Comparison of ENCODE assay signal across 13 cellular contexts in genomic region chr19:54792814-54793213, GRCh38. TPM values are rescaled to one million over a fixed set of nuclear protein-coding genes. Genes with fewer than 3 reads are reported as not detected.
DNase-seq lines count a peak whose midpoint lies in the region; ATAC-seq and TF ChIP-seq lines count a peak whose summit lies in the region.
"Had no signal": no experiment of that assay in that cellular context is flagged by ENCODE, and none has a peak within 500 bp of the region (broad histone marks: within the 10 kb centered on the region; RNA-seq: fewer than 3 reads in every experiment).

No MANE protein-coding gene starts in this region.

- no peaks in the 10 kb centered on the region for H3K9me2 ChIP-seq in Karpas-422 (replicated peaks; ENCODE audit: insufficient read depth, low read length)

- POLR2A ChIA-PET in CD8-positive, alpha-beta memory T cell (lab: Charles Lee) = no interaction called here
- POLR2A ChIA-PET in activated B cell treated with CpG ODN at 0.5 μM for 24 hours (lab: Charles Lee) = no interaction called here
- POLR2A ChIA-PET in naive thymus-derived CD4-positive, alpha-beta T cell (lab: Charles Lee) = no interaction called here

- H3K36me3 Mint-ChIP-seq in CD8-positive, alpha-beta memory T cell = no peaks in the 10 kb centered on the region
- no peaks in the 10 kb centered on the region for H3K36me3 Mint-ChIP-seq in activated B cell treated with CpG ODN at 0.5 μM for 24 hours (ENCODE audit: low read depth)
- no peaks in the 10 kb centered on the region for H3K36me3 Mint-ChIP-seq in naive thymus-derived CD4-positive, alpha-beta T cell

- no peaks in the 10 kb centered on the region for H3K4me1 ChIP-seq in CD8-positive, alpha-beta memory T cell (ENCODE audit: insufficient read depth, low read length)
- peaks cover 18% of the 10 kb centered on the region for H3K4me1 ChIP-seq in Karpas-422 (ENCODE audit: low read length)
- no peaks in the 10 kb centered on the region for H3K4me1 ChIP-seq in naive thymus-derived CD4-positive, alpha-beta T cell (ENCODE audit: control insufficient read depth in 2 of 2, insufficient read depth in 2 of 2, low read length in 2 of 2)

- no peaks in the 10 kb centered on the region for H3K36me3 ChIP-seq in CD8-positive, alpha-beta memory T cell (ENCODE audit: insufficient read depth, low read length)
- H3K36me3 ChIP-seq in Karpas-422 (ENCODE audit: insufficient read depth, low read length) = no peaks in the 10 kb centered on the region
- no peaks in the 10 kb centered on the region for H3K36me3 ChIP-seq in naive thymus-derived CD4-positive, alpha-beta T cell (ENCODE audit: control insufficient read depth in 2 of 3, insufficient read depth in 3 of 3, low read length in 3 of 3)

- peak overlapping the region; percentile 23 for H3K4me3 ChIP-seq in CD8-positive, alpha-beta memory T cell (ENCODE audit: low read length)
- H3K4me3 ChIP-seq in Karpas-422 (ENCODE audit: low read length) = peak overlapping the region; percentile 52
- peak overlapping the region; percentile 41 for H3K4me3 ChIP-seq in naive thymus-derived CD4-positive, alpha-beta T cell (ENCODE audit: low read length)
- H3K4me3 ChIP-seq: SK-N-MC had no signal

- H3K4me2 ChIP-seq in Karpas-422 (ENCODE audit: low read depth, low read length, poor library complexity, severe bottlenecking) = peak overlapping the region; percentile 55

- peaks cover 2 to 15% of the 10 kb centered on the region in 2 donors for H3K27me3 Mint-ChIP-seq in CD8-positive, alpha-beta memory T cell
- peaks cover 4% of the 10 kb centered on the region for H3K27me3 Mint-ChIP-seq in activated B cell treated with CpG ODN at 0.5 μM for 24 hours
- peaks cover 11 to 42% (median 15%) of the 10 kb centered on the region in 5 donors for H3K27me3 Mint-ChIP-seq in naive thymus-derived CD4-positive, alpha-beta T cell

- intact Hi-C loops in activated B cell treated with CpG ODN at 0.5 μM for 24 hours (cut with micrococcal nuclease) = no loop called here
- intact Hi-C loops in naive thymus-derived CD4-positive, alpha-beta T cell (cut with micrococcal nuclease) = no loop called here

- H3K27me3 ChIP-seq in CD8-positive, alpha-beta memory T cell (ENCODE audit: insufficient read depth, low read length, poor library complexity, severe bottlenecking) = no peaks in the 10 kb centered on the region
- H3K27me3 ChIP-seq in Karpas-422 (ENCODE audit: low read length) = no peaks in the 10 kb centered on the region
- H3K27me3 ChIP-seq in naive thymus-derived CD4-positive, alpha-beta T cell (ENCODE audit: control insufficient read depth in 2 of 2, insufficient read depth in 2 of 2, low read length in 2 of 2) = no peaks in the 10 kb centered on the region

- H2AFZ ChIP-seq in Karpas-422 (ENCODE audit: low read length) = peak overlapping the region; percentile 12; the same call in 1 of the 2 replicates

- no peaks in the 10 kb centered on the region for H4K20me1 ChIP-seq in Karpas-422 (ENCODE audit: insufficient read depth, low read depth, low read length)

- H3K9me3 Mint-ChIP-seq in CD8-positive, alpha-beta memory T cell = peaks cover 0 to 5% (median 0%) of the 10 kb centered on the region in 5 donors
- no peaks in the 10 kb centered on the region for H3K9me3 Mint-ChIP-seq in activated B cell treated with CpG ODN at 0.5 μM for 24 hours
- peaks cover 0 to 4% (median 0%) of the 10 kb centered on the region in 11 donors for H3K9me3 Mint-ChIP-seq in naive thymus-derived CD4-positive, alpha-beta T cell

- TF ChIP-seq CTCF in activated B cell treated with CpG ODN at 0.5 μM for 24 hours (IDR thresholded peaks at IDR 0.05) = no peak

- H3K27ac Mint-ChIP-seq in CD8-positive, alpha-beta memory T cell = peak overlapping the region in 7 of 8 donors; percentile 25 to 86 (median 56)
- peak overlapping the region; percentile 5 for H3K27ac Mint-ChIP-seq in activated B cell treated with CpG ODN at 0.5 μM for 24 hours
- peak overlapping the region in 6 of 9 donors; percentile 2 to 49 (median 14) for H3K27ac Mint-ChIP-seq in naive thymus-derived CD4-positive, alpha-beta T cell

- ATAC-seq in activated B cell treated with CpG ODN at 0.5 μM for 24 hours (ENCODE audit: low read depth) (no peak), GM18873 (IDR thresholded peaks at IDR 0.05; ENCODE audit: low FRiP score, unreplicated experiment) (no peak), GM21367 (IDR thresholded peaks at IDR 0.05; ENCODE audit: unreplicated experiment) (no peak)
- ATAC-seq in naive thymus-derived CD4-positive, alpha-beta T cell = no peak

- H3K4me3 Mint-ChIP-seq in CD8-positive, alpha-beta memory T cell = peak overlapping the region in 6 of 7 donors; percentile 40 to 84 (median 78)
- H3K4me3 Mint-ChIP-seq in activated B cell treated with CpG ODN at 0.5 μM for 24 hours = peak overlapping the region; percentile 73
- H3K4me3 Mint-ChIP-seq in naive thymus-derived CD4-positive, alpha-beta T cell = peak overlapping the region; percentile 40 to 88 (median 78)

- no peaks in the 10 kb centered on the region for H3K9me3 ChIP-seq in CD8-positive, alpha-beta memory T cell (ENCODE audit: low read length)
- no peaks in the 10 kb centered on the region for H3K9me3 ChIP-seq in Karpas-422 (ENCODE audit: low read length)
- no peaks in the 10 kb centered on the region for H3K9me3 ChIP-seq in naive thymus-derived CD4-positive, alpha-beta T cell (ENCODE audit: control insufficient read depth in 2 of 3, low read length in 3 of 3)

- H3K27ac ChIP-seq in CD8-positive, alpha-beta memory T cell (ENCODE audit: low read depth, low read length) = no peak overlapping the region
- no peak overlapping the region for H3K27ac ChIP-seq in Karpas-422 (ENCODE audit: low read length)
- no peak overlapping the region for H3K27ac ChIP-seq in naive thymus-derived CD4-positive, alpha-beta T cell (ENCODE audit: low read depth, low read length)
- H3K27ac ChIP-seq in caudate nucleus (ENCODE audit: low read depth, low read length) = no peak overlapping the region
- H3K27ac ChIP-seq: SK-N-MC had no signal

- peaks cover 11 to 27% (median 17%) of the 10 kb centered on the region in 3 donors for H3K4me1 Mint-ChIP-seq in CD8-positive, alpha-beta memory T cell
- H3K4me1 Mint-ChIP-seq in activated B cell treated with CpG ODN at 0.5 μM for 24 hours = peaks cover 16% of the 10 kb centered on the region
- peaks cover 0 to 21% (median 17%) of the 10 kb centered on the region in 7 donors for H3K4me1 Mint-ChIP-seq in naive thymus-derived CD4-positive, alpha-beta T cell

- H3K9ac ChIP-seq in Karpas-422 (ENCODE audit: low read length) = peak overlapping the region; percentile 45

- DNase-seq in CD8-positive, alpha-beta memory T cell = no peak
- DNase-seq in Karpas-422 = peak; percentile 40
- no peak for DNase-seq in activated B cell treated with CpG ODN at 0.5 μM for 24 hours
- DNase-seq in naive thymus-derived CD4-positive, alpha-beta T cell = no peak
- no peak for DNase-seq in cortex of kidney (lab: John Stamatoyannopoulos, UW)
- no peak for DNase-seq in caudate nucleus (lab: John Stamatoyannopoulos, UW)
- DNase-seq: activated effector memory CD4-positive, alpha-beta T cell treated with Interleukin-2 at 50 U/mL for 16 hours; GDM1; NCI-H187 treated with DMSO at 0.1 percent for 48 hours had no signal

- CTCF ChIA-PET in CD8-positive, alpha-beta memory T cell (lab: Charles Lee) = no interaction called here
- CTCF ChIA-PET in activated B cell treated with CpG ODN at 0.5 μM for 24 hours (lab: Charles Lee) = interaction anchor here (0.6 kb wide), 1 partner anchor 139 kb away, joined by 3 read pairs; no protein-coding TSS in a partner anchor
- CTCF ChIA-PET in naive thymus-derived CD4-positive, alpha-beta T cell (lab: Charles Lee) = no interaction called here

- H3K79me2 ChIP-seq in Karpas-422 (ENCODE audit: low read length) = no peaks in the 10 kb centered on the region

RNA-seq across cellular contexts. Expression of gene KIR2DL4, which starts 10.6 kb away (rescaled TPM):
- total RNA-seq in CD8-positive, alpha-beta memory T cell = not detected
- polyA plus RNA-seq in CD8-positive, alpha-beta memory T cell = 0.79 TPM
- not detected in 2 replicates for total RNA-seq in Karpas-422 (2014; rRNA removed; shearing (Covaris generic); ENCODE audit: low replicate concordance)
- total RNA-seq in activated B cell treated with CpG ODN at 0.5 μM for 24 hours = not detected in 2 replicates
- under 1 TPM in 3 of 5 experiments, not detected in 2; 0.15 to 0.48 (median 0.44) TPM for total RNA-seq in naive thymus-derived CD4-positive, alpha-beta T cell
- not detected for polyA plus RNA-seq in naive thymus-derived CD4-positive, alpha-beta T cell
- total RNA-seq: endothelial cell of umbilical vein had no signal
- polyA plus RNA-seq: endothelial cell of umbilical vein had no signal

RNA-seq across cellular contexts. Expression of gene KIR2DL1, which starts 23.2 kb away (rescaled TPM):
- total RNA-seq in CD8-positive, alpha-beta memory T cell = under 1 TPM in 1 of 2 experiments, not detected in 1; 0.13 TPM
- 3.1 TPM for polyA plus RNA-seq in CD8-positive, alpha-beta memory T cell
- total RNA-seq in Karpas-422 (2014; rRNA removed; shearing (Covaris generic); ENCODE audit: low replicate concordance) = not detected in 2 replicates
- total RNA-seq in activated B cell treated with CpG ODN at 0.5 μM for 24 hours = not detected in 2 replicates
- 1 to 10 TPM in 2 of 5 experiments, not detected in 3; 1.0 to 1.2 TPM for total RNA-seq in naive thymus-derived CD4-positive, alpha-beta T cell
- polyA plus RNA-seq in naive thymus-derived CD4-positive, alpha-beta T cell = not detected
- total RNA-seq: endothelial cell of umbilical vein had no signal
- polyA plus RNA-seq: endothelial cell of umbilical vein had no signal

RNA-seq across cellular contexts. Expression of gene KIR3DL1, which starts 23.5 kb away (rescaled TPM):
- total RNA-seq in CD8-positive, alpha-beta memory T cell = under 1 TPM; 0.11 to 0.28 TPM
- polyA plus RNA-seq in CD8-positive, alpha-beta memory T cell = 11.9 TPM
- not detected in 2 replicates for total RNA-seq in Karpas-422 (2014; rRNA removed; shearing (Covaris generic); ENCODE audit: low replicate concordance)
- not detected in 2 replicates for total RNA-seq in activated B cell treated with CpG ODN at 0.5 μM for 24 hours
- total RNA-seq in naive thymus-derived CD4-positive, alpha-beta T cell = 1 to 10 TPM in 2 of 5 experiments, not detected in 3; 1.1 to 2.0 TPM
- polyA plus RNA-seq in naive thymus-derived CD4-positive, alpha-beta T cell = under 1 TPM in 1 of 2 donors, not detected in 1; 0.14 TPM
- total RNA-seq: endothelial cell of umbilical vein had no signal
- polyA plus RNA-seq: endothelial cell of umbilical vein had no signal

RNA-seq across cellular contexts. Expression of gene KIR2DS4, which starts 39.7 kb away (rescaled TPM):
- not detected for total RNA-seq in CD8-positive, alpha-beta memory T cell
- polyA plus RNA-seq in CD8-positive, alpha-beta memory T cell = 14.5 TPM
- not detected in 2 replicates for total RNA-seq in Karpas-422 (2014; rRNA removed; shearing (Covaris generic); ENCODE audit: low replicate concordance)
- not detected in 2 replicates for total RNA-seq in activated B cell treated with CpG ODN at 0.5 μM for 24 hours
- total RNA-seq in naive thymus-derived CD4-positive, alpha-beta T cell = 1 to 10 TPM in 2 of 5 experiments, not detected in 3; 1.3 to 3.5 TPM
- under 1 TPM in 1 of 2 donors, not detected in 1; 0.24 TPM for polyA plus RNA-seq in naive thymus-derived CD4-positive, alpha-beta T cell
- total RNA-seq: endothelial cell of umbilical vein had no signal
- polyA plus RNA-seq: endothelial cell of umbilical vein had no signal

RNA-seq across cellular contexts. Expression of gene KIR2DL3, which starts 54.5 kb away (rescaled TPM):
- under 1 TPM in 1 of 2 experiments, not detected in 1; 0.29 TPM for total RNA-seq in CD8-positive, alpha-beta memory T cell
- 5.2 TPM for polyA plus RNA-seq in CD8-positive, alpha-beta memory T cell
- not detected in 2 replicates for total RNA-seq in Karpas-422 (2014; rRNA removed; shearing (Covaris generic); ENCODE audit: low replicate concordance)
- total RNA-seq in activated B cell treated with CpG ODN at 0.5 μM for 24 hours = not detected in 2 replicates
- total RNA-seq in naive thymus-derived CD4-positive, alpha-beta T cell = 1 to 10 TPM in 1 of 5 experiments, under 1 TPM in 1, not detected in 3; 0.27 to 4.0 TPM
- polyA plus RNA-seq in naive thymus-derived CD4-positive, alpha-beta T cell = under 1 TPM in 1 of 2 donors, not detected in 1; 0.11 TPM
- total RNA-seq: endothelial cell of umbilical vein had no signal
- polyA plus RNA-seq: endothelial cell of umbilical vein had no signal

Comparison
In these comparisons a context has a peak if more than half of its experiments do, and no peak if none do; other contexts are left out.
1. H3K27ac Mint-ChIP-seq: peak in every context shown above with its lines; median percentile 56 in CD8-positive, alpha-beta memory T cell; 14 in naive thymus-derived CD4-positive, alpha-beta T cell; 5 in activated B cell treated with CpG ODN at 0.5 μM for 24 hours.